Comparison of ENCODE assay signal across 22 cellular contexts in genomic region chr2:10046899-10047298, GRCh38. TPM values are rescaled to one million over a fixed set of nuclear protein-coding genes. Genes with fewer than 3 reads are reported as not detected.
DNase-seq lines count a peak whose midpoint lies in the region; ATAC-seq and TF ChIP-seq lines count a peak whose summit lies in the region.
"Had no signal": no experiment of that assay in that cellular context is flagged by ENCODE, and none has a peak within 500 bp of the region (broad histone marks: within the 10 kb centered on the region; RNA-seq: fewer than 3 reads in every experiment).

No MANE protein-coding gene starts in this region.

- CTCF ChIA-PET in RWPE1 (lab: Yijun Ruan, JAX): interaction anchor here (0.6 to 2.8 kb wide), 5 partner anchors 63 to 277 kb away, joined by 3 to 8 read pairs (median 3); no protein-coding TSS in a partner anchor

- no peak for ATAC-seq in gastroesophageal sphincter
- ATAC-seq in omental fat pad (ENCODE audit: low FRiP score): no peak
- no peak for ATAC-seq in GM19455 (IDR thresholded peaks at IDR 0.05; ENCODE audit: unreplicated experiment)
- ATAC-seq: activated CD4-positive, CD25-positive, alpha-beta regulatory T cell treated with anti-CD3 and anti-CD28 coated beads, Interleukin-2, amount 50 U/mL, for 24 hours; activated CD8-positive, alpha-beta T cell treated with anti-CD3 and anti-CD28 coated beads for 36 hours; activated naive CD8-positive, alpha-beta T cell treated with anti-CD3 and anti-CD28 coated beads, Interleukin-2, amount 50 U/mL, for 24 hours had no signal

- H3K27me3 ChIP-seq in gastroesophageal sphincter (no peaks in the 10 kb centered on the region), vagina (no peaks in the 10 kb centered on the region)

- intact Hi-C loops in posterior vena cava (cut with DNase I): loop anchor here (5.0 kb wide), 1 partner anchor 60 kb away; no protein-coding TSS in a partner anchor
- intact Hi-C loops in vagina (cut with DNase I): loop anchor here (5.0 kb wide), 1 partner anchor 235 kb away; no protein-coding TSS in a partner anchor

- TF ChIP-seq POLR2A in gastroesophageal sphincter (IDR thresholded peaks at IDR 0.05) (no peak), vagina (IDR thresholded peaks at IDR 0.05) (no peak)

- H3K9me3 ChIP-seq in gastroesophageal sphincter (no peaks in the 10 kb centered on the region), vagina (no peaks in the 10 kb centered on the region)
- H3K9me3 ChIP-seq: Caco-2 had no signal

- 24 to 33% methylated on average over 6 to 7 of the region's 7 CpGs for WGBS in gastroesophageal sphincter (ENCODE audit: low coverage in 1 of 2), 2 donors

- H3K27ac ChIP-seq in RWPE1 (peak overlapping the region; percentile 96), gastroesophageal sphincter (peak overlapping the region in 3 of 4 donors; percentile 52 to 99 (median 92)), vagina (peak overlapping the region; percentile 97)

- TF ChIP-seq EP300 in gastroesophageal sphincter (IDR thresholded peaks at IDR 0.05): no peak

- H3K4me1 ChIP-seq in gastroesophageal sphincter (peaks cover 0 to 74% (median 51%) of the 10 kb centered on the region in 3 donors), vagina (peaks cover 64% of the 10 kb centered on the region)

- no peak for TF ChIP-seq CTCF in RWPE1 (conservative IDR thresholded peaks at IDR 0.05; ENCODE audit: low read depth)
- no peak for TF ChIP-seq CTCF in gastroesophageal sphincter (IDR thresholded peaks at IDR 0.05)
- no peak for TF ChIP-seq CTCF in vagina (IDR thresholded peaks at IDR 0.05)
- no peak for TF ChIP-seq CTCF in omental fat pad (IDR thresholded peaks at IDR 0.05)

- peaks cover 0 to 53% of the 10 kb centered on the region in 2 donors for H3K36me3 ChIP-seq in gastroesophageal sphincter
- H3K36me3 ChIP-seq in vagina: peaks cover 0 to 44% of the 10 kb centered on the region in 2 donors

- H3K4me3 ChIP-seq in gastroesophageal sphincter: no peak overlapping the region
- H3K4me3 ChIP-seq in vagina: no peak overlapping the region

- DNase-seq in RWPE1 (ENCODE audit: low spot score): no peak
- peak; percentile 19 for DNase-seq in posterior vena cava (ENCODE audit: low spot score)
- DNase-seq in vagina (ENCODE audit: extremely low spot score in 2 of 2): no peak
- DNase-seq in omental fat pad (ENCODE audit: low spot score): no peak
- DNase-seq in H4 (ENCODE audit: low spot score): no peak
- DNase-seq: activated CD8-positive, alpha-beta T cell treated with anti-CD3 and anti-CD28 coated beads for 36 hours; activated effector memory CD4-positive, alpha-beta T cell treated with anti-CD3 and anti-CD28 coated beads, Interleukin-2, amount 50 U/mL, for 16 hours; activated naive CD8-positive, alpha-beta T cell treated with anti-CD3 and anti-CD28 coated beads, Interleukin-2, amount 50 U/mL, for 24 hours; activated T-cell treated with anti-CD3 and anti-CD28 coated beads for 4 hours; Caco-2; cortex of kidney; DMS79 treated with DMSO at 0.1 percent for 48 hours; head of caudate nucleus; midbrain; NCI-H1048; NCI-H187; NCI-H526 treated with DMSO at 0.1 percent for 48 hours; substantia nigra; T1000 had no signal

- POLR2A ChIA-PET in RWPE1 (lab: Yijun Ruan, JAX; ENCODE audit: low non-redundant PET): no interaction called here

RNA-seq across cellular contexts. Expression of gene KLF11, which starts 3.5 kb away (rescaled TPM):
- total RNA-seq in gastroesophageal sphincter: 10 to 100 TPM; 20.1 to 57.2 (median 33.6) TPM
- 10 to 100 TPM; 25.0 to 55.4 TPM for total RNA-seq in posterior vena cava
- total RNA-seq in vagina: 30.4 TPM
- total RNA-seq in omental fat pad: 10 to 100 TPM; 35.8 to 63.6 (median 37.3) TPM
- total RNA-seq in H4 (2014; rRNA removed; shearing (Covaris generic)): 5.4 and 6.5 TPM in 2 replicates

RNA-seq across cellular contexts. Expression of gene CYS1, which starts 33.3 kb away (rescaled TPM):
- total RNA-seq in gastroesophageal sphincter (10 to 100 TPM in 3 of 4 donors, 1 to 10 TPM in 1; 8.6 to 50.7 (median 32.6) TPM), posterior vena cava (1 to 10 TPM; 3.0 to 9.1 TPM), vagina (13.5 TPM), omental fat pad (1 to 10 TPM in 2 of 4 donors, under 1 TPM in 2; 0.63 to 2.7 (median 1.2) TPM)
- 0.43 and 1.1 TPM in 2 replicates for total RNA-seq in H4 (2014; rRNA removed; shearing (Covaris generic))
